1 cellular context compared by ENCODE assay signal in the genomic region with DNA sequence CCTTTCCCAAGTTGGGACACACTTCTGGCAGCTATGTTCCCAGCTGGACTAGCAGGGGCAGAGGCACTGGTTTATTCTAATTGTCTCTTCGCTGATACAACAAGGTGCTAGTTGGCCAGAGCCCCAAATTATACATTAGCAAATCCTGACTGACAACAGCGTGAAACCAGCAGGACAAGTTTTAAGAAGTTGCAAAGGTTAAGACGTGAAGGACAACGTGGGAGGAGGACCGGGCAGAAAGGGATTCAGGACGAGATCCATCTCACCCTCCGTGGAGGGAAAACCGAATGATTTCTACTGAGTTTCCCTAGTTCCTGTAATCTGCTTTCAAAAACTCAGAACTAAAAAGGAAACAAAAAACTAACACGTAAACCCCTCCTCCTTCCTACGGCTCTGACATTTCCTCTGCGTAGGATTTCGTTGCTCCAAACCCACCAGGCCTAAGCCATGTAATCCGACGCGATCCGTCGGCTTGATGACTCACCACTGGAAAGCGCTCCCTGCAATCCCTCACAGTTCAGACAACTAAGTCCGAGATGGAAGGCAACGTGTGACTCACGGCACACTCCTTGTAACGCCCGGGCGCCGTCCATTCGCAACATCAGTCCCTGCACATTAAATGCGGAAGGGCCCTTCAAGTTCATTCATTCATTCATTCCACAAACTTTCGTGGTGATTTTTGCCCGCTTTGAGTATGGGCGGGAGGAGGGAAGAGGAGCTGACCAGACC.
TF ChIP-seq lines count a peak whose summit lies in the region.

No MANE protein-coding gene starts in this region.

TF ChIP-seq in IMR-90, 13 proteins besides CTCF, POLR2A, EP300 and RAD21 (continued from another document):
- TF ChIP-seq, protein P1, sequence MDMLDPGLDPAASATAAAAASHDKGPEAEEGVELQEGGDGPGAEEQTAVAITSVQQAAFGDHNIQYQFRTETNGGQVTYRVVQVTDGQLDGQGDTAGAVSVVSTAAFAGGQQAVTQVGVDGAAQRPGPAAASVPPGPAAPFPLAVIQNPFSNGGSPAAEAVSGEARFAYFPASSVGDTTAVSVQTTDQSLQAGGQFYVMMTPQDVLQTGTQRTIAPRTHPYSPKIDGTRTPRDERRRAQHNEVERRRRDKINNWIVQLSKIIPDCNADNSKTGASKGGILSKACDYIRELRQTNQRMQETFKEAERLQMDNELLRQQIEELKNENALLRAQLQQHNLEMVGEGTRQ (IDR thresholded peaks at IDR 0.05; ENCODE audit: low read depth, low read length), result no peak
- no peak for TF ChIP-seq RCOR1 (IDR thresholded peaks at IDR 0.05; ENCODE audit: insufficient replicate concordance, low read length)
- TF ChIP-seq NFE2L2 (IDR thresholded peaks at IDR 0.05; ENCODE audit: low read depth, low read length), result no peak
- TF ChIP-seq, protein P2, sequence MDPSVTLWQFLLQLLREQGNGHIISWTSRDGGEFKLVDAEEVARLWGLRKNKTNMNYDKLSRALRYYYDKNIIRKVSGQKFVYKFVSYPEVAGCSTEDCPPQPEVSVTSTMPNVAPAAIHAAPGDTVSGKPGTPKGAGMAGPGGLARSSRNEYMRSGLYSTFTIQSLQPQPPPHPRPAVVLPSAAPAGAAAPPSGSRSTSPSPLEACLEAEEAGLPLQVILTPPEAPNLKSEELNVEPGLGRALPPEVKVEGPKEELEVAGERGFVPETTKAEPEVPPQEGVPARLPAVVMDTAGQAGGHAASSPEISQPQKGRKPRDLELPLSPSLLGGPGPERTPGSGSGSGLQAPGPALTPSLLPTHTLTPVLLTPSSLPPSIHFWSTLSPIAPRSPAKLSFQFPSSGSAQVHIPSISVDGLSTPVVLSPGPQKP (IDR thresholded peaks at IDR 0.05; ENCODE audit: borderline replicate concordance, low read depth, low read length), result no peak
- no peak for TF ChIP-seq MAFK (IDR thresholded peaks at IDR 0.05; ENCODE audit: low read depth, low read length)
- peak; percentile 89 for TF ChIP-seq BHLHE40 (IDR thresholded peaks at IDR 0.05; ENCODE audit: low read depth, low read length)
- 0 out of 2 replicates have a peak, but pooled peaks have one; percentile 37 for TF ChIP-seq CHD1 (IDR thresholded peaks at IDR 0.05; ENCODE audit: low read depth, low read length)
- TF ChIP-seq MXI1 (IDR thresholded peaks at IDR 0.05; ENCODE audit: borderline replicate concordance, low read depth, low read length), result 0 out of 2 replicates have a peak, but pooled peaks have one; percentile 35
- TF ChIP-seq MAZ (IDR thresholded peaks at IDR 0.05; ENCODE audit: borderline replicate concordance, low read depth, low read length), result no peak
- TF ChIP-seq CEBPB (IDR thresholded peaks at IDR 0.05; ENCODE audit: low read depth, low read length), result peak; percentile 88
- no peak for TF ChIP-seq RFX5 (IDR thresholded peaks at IDR 0.05; ENCODE audit: low read depth, low read length)
- no peak for TF ChIP-seq SMC3 (IDR thresholded peaks at IDR 0.05; ENCODE audit: low read depth, low read length)
TF ChIP-seq in IMR-90: peak in this region for 5.
